In the genomic region with DNA sequence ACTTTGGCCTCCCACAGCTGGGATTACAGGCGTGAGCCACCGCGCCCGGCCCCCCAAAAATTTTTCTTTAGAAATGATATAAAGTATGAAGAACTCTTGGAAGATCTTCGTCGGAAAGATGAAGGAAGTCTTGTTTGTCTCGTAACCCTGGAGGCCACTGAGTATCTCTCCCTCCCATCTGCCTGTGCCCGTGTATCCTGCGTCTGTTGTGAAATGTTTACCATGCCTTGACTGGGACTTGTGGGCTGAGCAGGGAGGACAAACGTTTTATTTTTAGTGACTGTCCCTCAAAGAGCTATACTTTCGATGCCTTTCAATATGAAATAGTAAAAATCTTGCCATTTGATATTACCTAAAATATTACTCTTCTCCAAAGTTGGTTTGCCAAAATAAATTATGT, we compare ENCODE assay signal across 19 cellular contexts.
A peak's percentile ranks its signal among the peaks of the same experiment; 100 is the strongest.
DNase-seq lines count a peak whose midpoint lies in the region; ATAC-seq, FAIRE-seq and TF ChIP-seq lines count a peak whose summit lies in the region.
"Had no signal": no experiment of that assay in that cellular context is flagged by ENCODE, and none has a peak within 500 bp of the region (broad histone marks: within the 10 kb centered on the region; RNA-seq: fewer than 3 reads in every experiment).

No MANE protein-coding gene starts in this region.

- no peak overlapping the region for H3K4me3 ChIP-seq in CD8-positive, alpha-beta T cell (ENCODE audit: low read depth, low read length)
- H3K4me3 ChIP-seq in HepG2 (replicated peaks in 1 of 3; ENCODE audit: insufficient read depth in 1 of 3, low read depth in 2 of 3, low read length in 3 of 3): no peak overlapping the region
- H3K4me3 ChIP-seq in ovary: no peak overlapping the region
- H3K4me3 ChIP-seq: hepatocyte, smooth muscle cell had no signal

- no peaks in the 10 kb centered on the region for H3K9me3 ChIP-seq in CD8-positive, alpha-beta T cell (ENCODE audit: low read length)
- no peaks in the 10 kb centered on the region for H3K9me3 ChIP-seq in HepG2 (ENCODE audit: low read length)
- H3K9me3 ChIP-seq in ovary: no peaks in the 10 kb centered on the region

- TF ChIP-seq EP300 in HepG2 (IDR thresholded peaks at IDR 0.05; ENCODE audit: low read depth in 2 of 2, low read length in 2 of 2) (peak in 1 of 2 experiments; percentile 84; a peak in 2 of 4 replicates), HepG2 (CRISPR knock-in tag; IDR thresholded peaks at IDR 0.05; ENCODE audit: borderline replicate concordance) (peak; percentile 59; the same call in 1 of the 2 replicates), ovary (IDR thresholded peaks at IDR 0.05) (no peak)

- CTCF ChIA-PET in activated CD4-positive, alpha-beta T cell treated with anti-CD3 and anti-CD28 coated beads for 36 hours (lab: Charles Lee): interaction anchor here (1.0 kb wide), 1 partner anchor 23 kb away, joined by 3 read pairs; no protein-coding TSS in a partner anchor
- CTCF ChIA-PET in CD8-positive, alpha-beta T cell (lab: Charles Lee): interaction anchor here (0.6 to 1.1 kb wide), 3 partner anchors 85 to 241 kb away, joined by 3 read pairs; no protein-coding TSS in a partner anchor
- CTCF ChIA-PET in WTC11 (lab: Charles Lee) (no interaction called here), HepG2 (lab: Yijun Ruan, JAX; ENCODE audit: low intra/inter-chr PET ratio, low total read pairs) (no interaction called here)

- H3K9ac ChIP-seq in HepG2 (ENCODE audit: insufficient read depth, low read depth, low read length): no peak overlapping the region
- H3K9ac ChIP-seq: KMS-11 had no signal

- in situ Hi-C loops in HepG2 (cut with HindIII; ENCODE audit: extremely low pct_ligation_motif_present, low pct_unique_long_range_greater_than_20kb): no loop called here

- H3K4me3 Mint-ChIP-seq in activated CD4-positive, alpha-beta T cell treated with anti-CD3 and anti-CD28 coated beads for 36 hours: peak overlapping the region; percentile 58
- H3K4me3 Mint-ChIP-seq in CD8-positive, alpha-beta T cell: peak overlapping the region; percentile 13
- H3K4me3 Mint-ChIP-seq in WTC11: no peak overlapping the region

- POLR2A ChIA-PET in activated CD4-positive, alpha-beta T cell treated with anti-CD3 and anti-CD28 coated beads for 36 hours (lab: Charles Lee): no interaction called here
- POLR2A ChIA-PET in CD8-positive, alpha-beta T cell (lab: Charles Lee): no interaction called here
- POLR2A ChIA-PET in WTC11 (lab: Charles Lee): no interaction called here
- POLR2A ChIA-PET in HepG2 (lab: Yijun Ruan, JAX): interaction anchor here (1.0 to 1.4 kb wide), 2 partner anchors 37 to 66 kb away, joined by 3 read pairs; no protein-coding TSS in a partner anchor

- H3K4me1 ChIP-seq in CD8-positive, alpha-beta T cell (ENCODE audit: insufficient read depth, low read length): peaks cover 62% of the 10 kb centered on the region
- H3K4me1 ChIP-seq in HepG2 (ENCODE audit: insufficient read depth, low read length) (peaks cover 96% of the 10 kb centered on the region), ovary (ENCODE audit: insufficient read depth) (peaks cover 8% of the 10 kb centered on the region)

- H3K79me2 ChIP-seq in HepG2 (ENCODE audit: insufficient read depth, low read length): peaks cover 75% of the 10 kb centered on the region

- peaks cover 86% of the 10 kb centered on the region for H3K4me1 Mint-ChIP-seq in activated CD4-positive, alpha-beta T cell treated with anti-CD3 and anti-CD28 coated beads for 36 hours
- peaks cover 74% of the 10 kb centered on the region for H3K4me1 Mint-ChIP-seq in CD8-positive, alpha-beta T cell (ENCODE audit: low read depth)
- H3K4me1 Mint-ChIP-seq in WTC11: peaks cover 60% of the 10 kb centered on the region

- TF ChIP-seq RAD21 in HepG2 (CRISPR knock-in tag; IDR thresholded peaks at IDR 0.05): no peak

- WGBS in HepG2 (ENCODE audit: low lambda C conversion rate): 17% methylated on average over 11 of the region's 11 CpGs
- 90 to 93% (median 92%) methylated on average over 11 of the region's 11 CpGs for WGBS in ovary, 3 donors

- H2AFZ ChIP-seq in HepG2 (ENCODE audit: low read length): no peak overlapping the region
- H2AFZ ChIP-seq: hepatocyte had no signal

- no peaks in the 10 kb centered on the region for H3K27me3 Mint-ChIP-seq in activated CD4-positive, alpha-beta T cell treated with anti-CD3 and anti-CD28 coated beads for 36 hours
- H3K27me3 Mint-ChIP-seq in CD8-positive, alpha-beta T cell (ENCODE audit: low read depth): no peaks in the 10 kb centered on the region
- H3K27me3 Mint-ChIP-seq in WTC11 (ENCODE audit: low read depth): no peaks in the 10 kb centered on the region
- H3K27me3 Mint-ChIP-seq: B cell had no signal

- H3K4me2 ChIP-seq in HepG2 (ENCODE audit: low read depth, low read length): peak overlapping the region; percentile 26
- H3K4me2 ChIP-seq: hepatocyte, KMS-11, smooth muscle cell had no signal

- no peak for TF ChIP-seq CTCF in CD8-positive, alpha-beta T cell (IDR thresholded peaks at IDR 0.05)
- TF ChIP-seq CTCF in WTC11 (IDR thresholded peaks at IDR 0.05): no peak
- no peak for TF ChIP-seq CTCF in HepG2 (CRISPR knock-in tag; IDR thresholded peaks at IDR 0.05)
- TF ChIP-seq CTCF in ovary (IDR thresholded peaks at IDR 0.05): no peak

- peaks cover 13% of the 10 kb centered on the region for H3K36me3 Mint-ChIP-seq in activated CD4-positive, alpha-beta T cell treated with anti-CD3 and anti-CD28 coated beads for 36 hours (ENCODE audit: low read depth)
- H3K36me3 Mint-ChIP-seq in CD8-positive, alpha-beta T cell: no peaks in the 10 kb centered on the region
- no peaks in the 10 kb centered on the region for H3K36me3 Mint-ChIP-seq in WTC11

- H4K20me1 ChIP-seq in HepG2 (ENCODE audit: insufficient read depth, low read length): no peaks in the 10 kb centered on the region

- peak; percentile 93 for FAIRE-seq in HepG2 (lab: Jason Lieb, UNC)
- FAIRE-seq: H54, islet of Langerhans, RCC 7860 had no signal

- peak overlapping the region; percentile 20 for H3K27ac ChIP-seq in CD8-positive, alpha-beta T cell (ENCODE audit: low read depth, low read length)
- peak overlapping the region; percentile 45 for H3K27ac ChIP-seq in HepG2 (ENCODE audit: extremely low read length, insufficient read depth, low read length)
- no peak overlapping the region for H3K27ac ChIP-seq in ovary
- H3K27ac ChIP-seq: epithelial cell of prostate, hepatocyte, KMS-11 had no signal

- no peaks in the 10 kb centered on the region for H3K9me3 Mint-ChIP-seq in activated CD4-positive, alpha-beta T cell treated with anti-CD3 and anti-CD28 coated beads for 36 hours (ENCODE audit: low read depth)
- no peaks in the 10 kb centered on the region for H3K9me3 Mint-ChIP-seq in CD8-positive, alpha-beta T cell
- H3K9me3 Mint-ChIP-seq in WTC11: no peaks in the 10 kb centered on the region

- ATAC-seq in activated CD4-positive, alpha-beta T cell treated with anti-CD3 and anti-CD28 coated beads for 36 hours: no peak
- no peak for ATAC-seq in CD8-positive, alpha-beta T cell
- no peak for ATAC-seq in WTC11
- peak; percentile 72 for ATAC-seq in HepG2
- ATAC-seq in HG03196 (IDR thresholded peaks at IDR 0.05; ENCODE audit: unreplicated experiment): no peak

- H3K36me3 ChIP-seq in CD8-positive, alpha-beta T cell (ENCODE audit: insufficient read depth, low read length): no peaks in the 10 kb centered on the region
- no peaks in the 10 kb centered on the region; a peak in 1 of 5 replicates for H3K36me3 ChIP-seq in HepG2 (replicated peaks in 1 of 2; ENCODE audit: control insufficient read depth in 1 of 2, insufficient read depth in 2 of 2, low read length in 2 of 2)
- H3K36me3 ChIP-seq in ovary: no peaks in the 10 kb centered on the region

- H3K27ac Mint-ChIP-seq in activated CD4-positive, alpha-beta T cell treated with anti-CD3 and anti-CD28 coated beads for 36 hours: no peak overlapping the region
- peak overlapping the region; percentile 93 for H3K27ac Mint-ChIP-seq in CD8-positive, alpha-beta T cell
- H3K27ac Mint-ChIP-seq in WTC11: no peak overlapping the region
- H3K27ac Mint-ChIP-seq: B cell had no signal

- DNase-seq in activated CD4-positive, alpha-beta T cell treated with anti-CD3 and anti-CD28 coated beads for 36 hours: no peak
- DNase-seq in activated CD4-positive, alpha-beta T cell treated with anti-CD3 and anti-CD28 coated beads for 48 hours: no peak
- no peak for DNase-seq in CD8-positive, alpha-beta T cell
- DNase-seq in WTC11 (ENCODE audit: low spot score) (no peak), HepG2 (ENCODE audit: low spot score) (peak; percentile 82), NCI-H2171 treated with DMSO at 0.1 percent for 48 hours (lab: John Stamatoyannopoulos, UW) (no peak), ovary (no peak)
- DNase-seq: NCI-H1048; NCI-H446 treated with DMSO at 0.1 percent for 48 hours; stimulated activated CD4-positive, alpha-beta T cell treated with anti-CD3 and anti-CD28 coated beads, Interleukin-4, amount 100 ng/mL, for 1 hour had no signal

- BruUV-seq in HepG2 (replicated peaks; lab: Mats Ljungman, UMichigan): no TSS peak

- intact Hi-C loops in activated CD4-positive, alpha-beta T cell treated with anti-CD3 and anti-CD28 coated beads for 36 hours (cut with DNase I, micrococcal nuclease): loop anchor here (2.0 to 5.0 kb wide), 2 partner anchors 58 to 75 kb away; no protein-coding TSS in a partner anchor
- intact Hi-C loops in CD8-positive, alpha-beta T cell (cut with DNase I, micrococcal nuclease): loop anchor here in 1 of 2 experiments (1.0 to 5.0 kb wide), 5 partner anchors 16 to 168 kb away; no protein-coding TSS in a partner anchor
- intact Hi-C loops in HepG2 (cut with micrococcal nuclease; ENCODE audit: unreplicated experiment): loop anchor here (1.0 to 2.0 kb wide), 2 partner anchors 8 to 37 kb away; no protein-coding TSS in a partner anchor
- intact Hi-C loops in ovary (cut with DNase I): no loop called here

- H3K27me3 ChIP-seq in CD8-positive, alpha-beta T cell (ENCODE audit: insufficient read depth, low read length): no peaks in the 10 kb centered on the region
- H3K27me3 ChIP-seq in HepG2 (ENCODE audit: control insufficient read depth in 1 of 2, insufficient read depth in 2 of 2, low read length in 2 of 2) (no peaks in the 10 kb centered on the region), ovary (no peaks in the 10 kb centered on the region)
- H3K27me3 ChIP-seq: hepatocyte had no signal

- no peak for TF ChIP-seq POLR2A in HepG2 (IDR thresholded peaks at IDR 0.05; ENCODE audit: insufficient read depth in 1 of 2, low read depth in 2 of 2, low read length in 2 of 2)
- no peak for TF ChIP-seq POLR2A in ovary (IDR thresholded peaks at IDR 0.05)

TF ChIP-seq in WTC11, 78 proteins besides CTCF, POLR2A, EP300 and RAD21 (continues in another document):
- TF ChIP-seq GRHL2 (CRISPR knock-in tag; IDR thresholded peaks at IDR 0.05; ENCODE audit: insufficient replicate concordance, severe bottlenecking): no peak
- no peak for TF ChIP-seq NR1H2 (CRISPR knock-in tag; IDR thresholded peaks at IDR 0.05)
- TF ChIP-seq GABPB1 (CRISPR knock-in tag; IDR thresholded peaks at IDR 0.05): peak; percentile 21; the same call in 1 of the 2 replicates

Comparison
In these comparisons a context has a peak if more than half of its experiments do, and no peak if none do; other contexts are left out.
1. H3K27ac ChIP-seq: peak in CD8-positive, alpha-beta T cell (single experiment) and HepG2 (single experiment); none in ovary (0 of 2).
2. CTCF ChIA-PET loops: an anchor here in activated CD4-positive, alpha-beta T cell treated with anti-CD3 and anti-CD28 coated beads for 36 hours (1.0 kb wide) and CD8-positive, alpha-beta T cell (0.6 to 1.1 kb wide); none called in WTC11 and HepG2.
3. intact Hi-C loops: an anchor here in activated CD4-positive, alpha-beta T cell treated with anti-CD3 and anti-CD28 coated beads for 36 hours (2.0 to 5.0 kb wide) and HepG2 (1.0 to 2.0 kb wide); none called in ovary.